11 cellular contexts compared by ENCODE assay signal in genomic region chr12:93060071-93060665, GRCh38.
DNase-seq lines count a peak whose midpoint lies in the region; ATAC-seq and TF ChIP-seq lines count a peak whose summit lies in the region.
"Had no signal": no experiment of that assay in that cellular context is flagged by ENCODE, and none has a peak within 500 bp of the region (broad histone marks: within the 10 kb centered on the region; RNA-seq: fewer than 3 reads in every experiment).

No MANE protein-coding gene starts in this region.

- H3K9me3 Mint-ChIP-seq in chondrocyte (ENCODE audit: low read depth), result no peaks in the 10 kb centered on the region

- no peaks in the 10 kb centered on the region for H3K36me3 Mint-ChIP-seq in chondrocyte (ENCODE audit: low read depth)

- 56 to 64% methylated on average over 3 of the region's 3 CpGs for WGBS in heart right ventricle, 2 donors
- WGBS in transverse colon (ENCODE audit: low coverage in 1 of 2), 2 donors, result 63 to 65% methylated on average over 3 of the region's 3 CpGs

- no peak for TF ChIP-seq POLR2A in transverse colon (IDR thresholded peaks at IDR 0.05)

- no peak overlapping the region for H3K27ac Mint-ChIP-seq in chondrocyte (ENCODE audit: unreplicated experiment)

- H3K9me3 ChIP-seq in heart right ventricle (no peaks in the 10 kb centered on the region), transverse colon (no peaks in the 10 kb centered on the region)

- H3K36me3 ChIP-seq in heart right ventricle (no peaks in the 10 kb centered on the region), transverse colon (no peaks in the 10 kb centered on the region)

- H3K27me3 ChIP-seq in heart right ventricle (no peaks in the 10 kb centered on the region), transverse colon (no peaks in the 10 kb centered on the region)

- peaks cover 28% of the 10 kb centered on the region for H3K4me1 Mint-ChIP-seq in chondrocyte (ENCODE audit: low read depth)

- TF ChIP-seq EP300 in transverse colon (IDR thresholded peaks at IDR 0.05; ENCODE audit: low read depth), result no peak

- H3K4me1 ChIP-seq in heart right ventricle (peaks cover 14 to 36% (median 26%) of the 10 kb centered on the region in 9 donors), transverse colon (peaks cover 5 to 26% (median 12%) of the 10 kb centered on the region in 4 donors)

- ATAC-seq in heart right ventricle (no peak), Right ventricle myocardium inferior (no peak), HG02884 (IDR thresholded peaks at IDR 0.05; ENCODE audit: unreplicated experiment) (peak; percentile 98)

- H3K27me3 Mint-ChIP-seq in chondrocyte (ENCODE audit: low read depth), result peaks cover 2% of the 10 kb centered on the region

- H3K4me3 Mint-ChIP-seq in chondrocyte (ENCODE audit: unreplicated experiment), result no peak overlapping the region

- in situ Hi-C loops in transverse colon (cut with MboI; ENCODE audit: low pct_ligation_motif_present in 1 of 4, low pct_unique_long_range_greater_than_20kb in 1 of 4, low sequenced_read_pairs in 3 of 4), result no loop called here

- DNase-seq in heart right ventricle (no peak), Right ventricle myocardium inferior (ENCODE audit: missing footprints) (no peak), NOMO-1 treated with DMSO at 0.1 percent for 48 hours (lab: John Stamatoyannopoulos, UW; ENCODE audit: unreplicated experiment) (peak; percentile 85), transverse colon (no peak), chondrocyte (ENCODE audit: low spot score) (no peak), EL (no peak), NK-92 (lab: John Stamatoyannopoulos, UW; ENCODE audit: unreplicated experiment) (no peak)
- DNase-seq: activated CD8-positive, alpha-beta memory T cell treated with anti-CD3 and anti-CD28 coated beads, Interleukin-2, amount 50 U/mL, for 4 hours; HCEC 1CT had no signal

- no peak for TF ChIP-seq CTCF in heart right ventricle (IDR thresholded peaks at IDR 0.05)
- no peak for TF ChIP-seq CTCF in transverse colon (IDR thresholded peaks at IDR 0.05)
- TF ChIP-seq CTCF in chondrocyte (IDR thresholded peaks at IDR 0.05), result no peak

- intact Hi-C loops in heart right ventricle (cut with DNase I), result loop anchor here in 4 of 10 donors (2.0 to 5.0 kb wide), 6 partner anchors 31 to 71 kb away; no protein-coding TSS in a partner anchor
- intact Hi-C loops in Right ventricle myocardium inferior (cut with DNase I), result loop anchor here (1.0 to 5.0 kb wide), 4 partner anchors 52 to 317 kb away; partner anchors contain the start of gene NUDT4
- intact Hi-C loops in transverse colon (cut with DNase I; ENCODE audit: low total_unique reads), result loop anchor here (5.0 kb wide), 1 partner anchor 1487 kb away; no protein-coding TSS in a partner anchor

- H3K27ac ChIP-seq in heart right ventricle, result peak overlapping the region; percentile 61 to 88 (median 78)
- peak overlapping the region; percentile 48 to 77 (median 60) for H3K27ac ChIP-seq in transverse colon
- H3K27ac ChIP-seq: epithelial cell of prostate had no signal

- H3K4me3 ChIP-seq in heart right ventricle, result no peak overlapping the region
- H3K4me3 ChIP-seq in transverse colon, result no peak overlapping the region
